Comparison of ENCODE assay signal across 10 cellular contexts in genomic region chr3:27943106-27943505, GRCh38.
A peak's percentile ranks its signal among the peaks of the same experiment; 100 is the strongest.
DNase-seq lines count a peak whose midpoint lies in the region; ATAC-seq and TF ChIP-seq lines count a peak whose summit lies in the region.
"Had no signal": no experiment of that assay in that cellular context is flagged by ENCODE, and none has a peak within 500 bp of the region (broad histone marks: within the 10 kb centered on the region; RNA-seq: fewer than 3 reads in every experiment).

No MANE protein-coding gene starts in this region.

- no peak overlapping the region for H3K9ac ChIP-seq in mesenchymal stem cell (ENCODE audit: low read length)

- H2AFZ ChIP-seq in hepatocyte (no peak overlapping the region), mesenchymal stem cell (ENCODE audit: low read depth, low read length) (no peak overlapping the region)

- H4K8ac ChIP-seq in mesenchymal stem cell (ENCODE audit: low read length): no peak overlapping the region

- no peaks in the 10 kb centered on the region for H4K20me1 ChIP-seq in hepatocyte (ENCODE audit: insufficient read depth, poor library complexity, severe bottlenecking)

- peak; percentile 62 for ATAC-seq in GM18867 (IDR thresholded peaks at IDR 0.05; ENCODE audit: unreplicated experiment)
- no peak for ATAC-seq in GM19452 (IDR thresholded peaks at IDR 0.05; ENCODE audit: unreplicated experiment)

- H3K4ac ChIP-seq in mesenchymal stem cell (ENCODE audit: low read depth in 1 of 2, low read length in 2 of 2): no peak overlapping the region

- H3K9me3 ChIP-seq in hepatocyte (ENCODE audit: low read depth) (no peaks in the 10 kb centered on the region), mesenchymal stem cell (ENCODE audit: control insufficient read depth, low read length) (no peaks in the 10 kb centered on the region)

- H3K4me1 ChIP-seq in hepatocyte (ENCODE audit: insufficient read depth) (no peaks in the 10 kb centered on the region), mesenchymal stem cell (ENCODE audit: control insufficient read depth, insufficient read depth, low read depth, low read length) (no peaks in the 10 kb centered on the region)

- no peak overlapping the region for H2BK15ac ChIP-seq in mesenchymal stem cell (ENCODE audit: low read depth, poor library complexity, severe bottlenecking)

- no peak overlapping the region for H4K91ac ChIP-seq in mesenchymal stem cell (ENCODE audit: low read length)

- H3K4me3 ChIP-seq in hepatocyte: no peak overlapping the region
- H3K4me3 ChIP-seq in mesenchymal stem cell (ENCODE audit: insufficient read depth in 1 of 2, low read depth in 1 of 2, low read length in 2 of 2): no peak overlapping the region

- no peak overlapping the region for H3K14ac ChIP-seq in mesenchymal stem cell (ENCODE audit: low read length in 2 of 2)

- H3K4me2 ChIP-seq in hepatocyte (no peak overlapping the region), mesenchymal stem cell (ENCODE audit: low read length, poor library complexity, severe bottlenecking) (no peak overlapping the region)

- no peak overlapping the region for H2BK12ac ChIP-seq in mesenchymal stem cell (ENCODE audit: low read length in 2 of 2)

- H2BK5ac ChIP-seq in mesenchymal stem cell (ENCODE audit: low read depth, low read length, poor library complexity, severe bottlenecking): no peak overlapping the region

- H3K9me2 ChIP-seq in hepatocyte (replicated peaks; ENCODE audit: insufficient read depth): no peaks in the 10 kb centered on the region

- H3K27ac ChIP-seq in hepatocyte (no peak overlapping the region), mesenchymal stem cell (ENCODE audit: low read length, poor library complexity, severe bottlenecking) (no peak overlapping the region)
- H3K27ac ChIP-seq: epithelial cell of prostate had no signal

- DNase-seq in AML-193 (lab: John Stamatoyannopoulos, UW) (peak; percentile 28 to 52), RPMI7951 (ENCODE audit: low read depth) (peak; percentile 34), hepatocyte (ENCODE audit: low spot score) (peak; percentile 35), mesenchymal stem cell (no peak), HuH-7.5 (ENCODE audit: low spot score) (no peak), cerebellum (ENCODE audit: low spot score) (no peak)
- DNase-seq: MM.1S had no signal

- H3K18ac ChIP-seq in mesenchymal stem cell (ENCODE audit: low read depth in 1 of 2, low read length in 2 of 2): no peak overlapping the region

- H2BK120ac ChIP-seq in mesenchymal stem cell (ENCODE audit: low read depth, low read length): no peak overlapping the region

- H3K27me3 ChIP-seq in hepatocyte (no peaks in the 10 kb centered on the region), mesenchymal stem cell (ENCODE audit: control insufficient read depth in 1 of 2, insufficient read depth in 1 of 2, low read length in 2 of 2) (no peaks in the 10 kb centered on the region)

- 18% methylated on average over 3 of the region's 3 CpGs for WGBS in hepatocyte (ENCODE audit: low lambda C conversion rate, missing lambda C conversion rate)
- 6% methylated on average over 3 of the region's 3 CpGs for WGBS in mesenchymal stem cell

- no peaks in the 10 kb centered on the region for H3K36me3 ChIP-seq in hepatocyte (replicated peaks; ENCODE audit: insufficient read depth, low read depth)
- H3K36me3 ChIP-seq in mesenchymal stem cell (ENCODE audit: control insufficient read depth in 1 of 2, insufficient read depth in 2 of 2, low read depth in 1 of 2, low read length in 2 of 2): no peaks in the 10 kb centered on the region

- H3K23ac ChIP-seq in mesenchymal stem cell (ENCODE audit: low read length in 2 of 2): no peak overlapping the region

- no peaks in the 10 kb centered on the region for H3K79me1 ChIP-seq in mesenchymal stem cell (replicated peaks; ENCODE audit: low read length, poor library complexity, severe bottlenecking)

- no peak overlapping the region for H2AK5ac ChIP-seq in mesenchymal stem cell (ENCODE audit: low read length, severe bottlenecking)

- no peaks in the 10 kb centered on the region for H3K79me2 ChIP-seq in hepatocyte

- TF ChIP-seq CTCF in hepatocyte (IDR thresholded peaks at IDR 0.05; ENCODE audit: poor library complexity): peak; percentile 37

Comparison
In these comparisons a context has a peak if more than half of its experiments do, and no peak if none do; other contexts are left out.
1. DNase-seq: peak in AML-193 (2 of 2), RPMI7951 (single experiment) and hepatocyte (single experiment); none in mesenchymal stem cell (single experiment), HuH-7.5 (single experiment) and cerebellum (single experiment).